8 cellular contexts compared by ENCODE assay signal in genomic region chr3:98022978-98023820, GRCh38. TPM values are rescaled to one million over a fixed set of nuclear protein-coding genes. Genes with fewer than 3 reads are reported as not detected.
DNase-seq lines count a peak whose midpoint lies in the region; ATAC-seq and TF ChIP-seq lines count a peak whose summit lies in the region.

No MANE protein-coding gene starts in this region.

- H3K36me3 Mint-ChIP-seq in T-cell, result no peaks in the 10 kb centered on the region

- no peak overlapping the region for H3K4me3 ChIP-seq in adipocyte (ENCODE audit: low read length)
- no peak overlapping the region for H3K4me3 ChIP-seq in heart right ventricle

- no peak overlapping the region for H3K27ac ChIP-seq in heart right ventricle

- CTCF ChIA-PET in T-cell (lab: Charles Lee), result interaction anchor here (0.6 to 5.7 kb wide), 27 partner anchors 8 to 304 kb away, joined by 3 to 48 read pairs (median 7); partner anchors contain the start of gene CRYBG3 (in 1 of the 2)

- peak; percentile 24 for TF ChIP-seq CTCF in GM12801 (IDR thresholded peaks at IDR 0.05; ENCODE audit: extremely low read depth, insufficient read length)
- peak; percentile 93 to 99 (median 96) for TF ChIP-seq CTCF in heart right ventricle (IDR thresholded peaks at IDR 0.05)

- H3K9me3 Mint-ChIP-seq in T-cell, result no peaks in the 10 kb centered on the region

- no peaks in the 10 kb centered on the region for H3K27me3 Mint-ChIP-seq in T-cell

- 28 to 29% methylated on average over 13 of the region's 13 CpGs for WGBS in heart right ventricle, 2 donors

- H3K36me3 ChIP-seq in adipocyte (ENCODE audit: control insufficient read depth, insufficient read depth, low read length, severe bottlenecking), result no peaks in the 10 kb centered on the region
- H3K36me3 ChIP-seq in heart right ventricle, result no peaks in the 10 kb centered on the region

- POLR2A ChIA-PET in T-cell (lab: Charles Lee), result interaction anchor here (0.7 kb wide), 2 partner anchors 59 to 80 kb away, joined by 3 read pairs; no protein-coding TSS in a partner anchor

- no peak overlapping the region for H3K4me3 Mint-ChIP-seq in T-cell

- ATAC-seq in HG02588 (IDR thresholded peaks at IDR 0.05; ENCODE audit: unreplicated experiment) (peak; percentile 69), T-cell (replicated peaks in 1 of 4) (peak; percentile 50 to 87 (median 78)), heart right ventricle (peak; percentile 71 to 93 (median 83)), GM19324 (IDR thresholded peaks at IDR 0.05; ENCODE audit: low FRiP score, unreplicated experiment) (no peak)

- DNase-seq in NCI-H1105 treated with DMSO at 0.1 percent for 48 hours (lab: John Stamatoyannopoulos, UW) (peak; percentile 70), T-cell (peak; percentile 61 to 96 (median 86)), adipocyte (ENCODE audit: low read depth) (peak; percentile 93), heart right ventricle (peak; percentile 88 to 91), putamen (ENCODE audit: low spot score) (peak; percentile 76)

- no peak overlapping the region for H3K9ac ChIP-seq in adipocyte (ENCODE audit: low read length)

- H3K27ac Mint-ChIP-seq in T-cell, result peak overlapping the region in 1 of 2 donors; percentile 7

- intact Hi-C loops in heart right ventricle (cut with DNase I), result loop anchor here in 9 of 10 donors (1.0 to 10.0 kb wide), 7 partner anchors 46 to 231 kb away; partner anchors contain the start of gene RIOX2 (in 1 of the 9)

- H3K4me1 ChIP-seq in adipocyte (ENCODE audit: control insufficient read depth, insufficient read depth, low read length) (peaks cover 9% of the 10 kb centered on the region), heart right ventricle (peaks cover 0 to 3% (median 0%) of the 10 kb centered on the region in 9 donors)

- no peaks in the 10 kb centered on the region for H3K9me3 ChIP-seq in adipocyte (ENCODE audit: control insufficient read depth, low read length)
- no peaks in the 10 kb centered on the region for H3K9me3 ChIP-seq in heart right ventricle

- peaks cover 6 to 8% (median 6%) of the 10 kb centered on the region in 3 donors for H3K4me1 Mint-ChIP-seq in T-cell

- no peaks in the 10 kb centered on the region for H3K27me3 ChIP-seq in adipocyte (replicated peaks; ENCODE audit: control insufficient read depth, insufficient read depth, low read length)
- H3K27me3 ChIP-seq in heart right ventricle, result peaks cover 0 to 5% (median 0%) of the 10 kb centered on the region in 7 donors

RNA-seq across cellular contexts. Expression of gene GABRR3, which starts 11.9 kb away (rescaled TPM):
- total RNA-seq in T-cell (not detected), heart right ventricle (not detected)
- not detected for polyA plus RNA-seq in heart right ventricle

RNA-seq across cellular contexts. Expression of gene RIOX2, which starts 51.0 kb away (rescaled TPM):
- 10 to 100 TPM; 22.8 to 34.7 (median 30.9) TPM for total RNA-seq in T-cell
- total RNA-seq in heart right ventricle, result 10 to 100 TPM in 9 of 10 donors, 1 to 10 TPM in 1; 9.1 to 15.8 (median 12.8) TPM
- polyA plus RNA-seq in heart right ventricle, result 10 to 100 TPM in 1 of 2 donors, 1 to 10 TPM in 1; 8.4 to 10.0 TPM
